In the genomic region with DNA sequence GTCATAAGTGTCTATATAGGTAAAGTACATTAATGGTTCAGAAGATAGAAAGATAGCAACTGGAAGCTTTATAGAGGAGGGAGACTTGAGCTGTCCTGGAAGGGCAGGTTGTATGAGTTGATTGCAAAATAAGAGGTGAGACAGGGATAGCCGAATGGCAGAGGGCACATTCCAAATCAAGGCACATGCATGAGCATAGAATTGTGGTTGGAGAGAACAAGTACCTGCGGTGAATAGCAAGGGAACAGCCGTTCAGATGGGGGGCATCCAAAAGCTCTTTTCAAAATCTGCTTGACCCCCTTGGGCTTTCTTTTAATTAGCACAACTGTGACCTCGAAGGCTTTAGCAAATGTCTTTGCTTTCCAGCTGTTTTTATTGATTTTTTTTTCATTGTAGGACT, we compare ENCODE assay signal across 8 cellular contexts.
"Had no signal": no experiment of that assay in that cellular context is flagged by ENCODE, and none has a peak within 500 bp of the region (broad histone marks: within the 10 kb centered on the region; RNA-seq: fewer than 3 reads in every experiment).

No MANE protein-coding gene starts in this region.

- H2AFZ ChIP-seq: GM23248 had no signal

- DNase-seq: GM23248, H7, HFFc6 had no signal

- H3K4me3 ChIP-seq: GM23248, HAP-1 had no signal

- ATAC-seq: HCT116, HepG2 had no signal

- H3K9me3 ChIP-seq: HAP-1 had no signal

- H3K4me1 ChIP-seq: HAP-1 had no signal

- H3K36me3 ChIP-seq: HAP-1 had no signal

- H3K36me3 Mint-ChIP-seq: IgD-negative memory B cell had no signal

- H3K9ac ChIP-seq: GM23248 had no signal

- H3K4me1 Mint-ChIP-seq: IgD-negative memory B cell had no signal

- H3K27ac Mint-ChIP-seq: HFFc6, IgD-negative memory B cell had no signal

- H3K4me3 Mint-ChIP-seq: HFFc6, IgD-negative memory B cell had no signal

- H3K27ac ChIP-seq: GM23248, HL-60 had no signal

- H3K9me3 Mint-ChIP-seq: HFFc6, IgD-negative memory B cell had no signal
